ENCODE assay signal across 10 cellular contexts in genomic region chr9:77588319-77588937, GRCh38. TPM values are rescaled to one million over a fixed set of nuclear protein-coding genes. Genes with fewer than 3 reads are reported as not detected.
DNase-seq lines count a peak whose midpoint lies in the region; ATAC-seq and TF ChIP-seq lines count a peak whose summit lies in the region.
"Had no signal": no experiment of that assay in that cellular context is flagged by ENCODE, and none has a peak within 500 bp of the region (broad histone marks: within the 10 kb centered on the region; RNA-seq: fewer than 3 reads in every experiment).

No MANE protein-coding gene starts in this region.

- peaks cover 9% of the 10 kb centered on the region for H3F3A ChIP-seq in smooth muscle cell (ENCODE audit: low read depth)

- no peaks in the 10 kb centered on the region for H3K9me3 Mint-ChIP-seq in activated T-cell treated with anti-CD3 and anti-CD28 coated beads, Interleukin-2, amount 50 U/mL, for 4 hours
- H3K9me3 Mint-ChIP-seq: brain had no signal

- H4K20me1 ChIP-seq in smooth muscle cell (ENCODE audit: low read depth) = no peaks in the 10 kb centered on the region

- in situ Hi-C loops in SK-MEL-5 (cut with HindIII; ENCODE audit: low pct_unique_long_range_greater_than_20kb, low sequenced_read_pairs) = no loop called here

- no peak overlapping the region for H2AFZ ChIP-seq in smooth muscle cell (ENCODE audit: low read depth)

- TF ChIP-seq CTCF in cardiac muscle cell (IDR thresholded peaks at IDR 0.05; ENCODE audit: low read depth, low read length) (no peak), smooth muscle cell (IDR thresholded peaks at IDR 0.05; ENCODE audit: borderline replicate concordance, insufficient read depth, poor library complexity, severe bottlenecking) (no peak)

- no peaks in the 10 kb centered on the region for H3K9me3 ChIP-seq in cardiac muscle cell (ENCODE audit: low read depth)
- no peaks in the 10 kb centered on the region for H3K9me3 ChIP-seq in smooth muscle cell (replicated peaks; ENCODE audit: low read depth)

- no peak for ATAC-seq in GM19324 (IDR thresholded peaks at IDR 0.05; ENCODE audit: low FRiP score, unreplicated experiment)
- ATAC-seq in activated T-cell treated with anti-CD3 and anti-CD28 coated beads, Interleukin-2, amount 50 U/mL, for 4 hours = no peak
- ATAC-seq: sciatic nerve had no signal

- H3K36me3 ChIP-seq in cardiac muscle cell (no peaks in the 10 kb centered on the region), smooth muscle cell (ENCODE audit: low read depth) (no peaks in the 10 kb centered on the region)

- peak; percentile 58 for DNase-seq in NCI-H2029 treated with DMSO at 0.1 percent for 48 hours (lab: John Stamatoyannopoulos, UW)
- no peak for DNase-seq in NCI-H2029 (lab: John Stamatoyannopoulos, UW)
- DNase-seq in SK-MEL-5 (ENCODE audit: low read depth, low spot score) = peak; percentile 41
- DNase-seq in cardiac muscle cell (ENCODE audit: low read depth in 1 of 2, low spot score in 1 of 2) = peak; percentile 19 to 92
- DNase-seq in smooth muscle cell (lab: John Stamatoyannopoulos, UW; ENCODE audit: unreplicated experiment) = no peak
- DNase-seq in NCI-H524 treated with DMSO at 0.1 percent for 48 hours (lab: John Stamatoyannopoulos, UW) = no peak
- DNase-seq in activated T-cell treated with anti-CD3 and anti-CD28 coated beads, Interleukin-2, amount 50 U/mL, for 4 hours = no peak

- H3K4me2 ChIP-seq in smooth muscle cell = peak overlapping the region; percentile 45

- H3K27ac ChIP-seq in cardiac muscle cell (no peak overlapping the region), smooth muscle cell (ENCODE audit: low read depth) (peak overlapping the region; percentile 56)

- H3K4me1 ChIP-seq in cardiac muscle cell (ENCODE audit: low read depth) (peaks cover 4% of the 10 kb centered on the region), smooth muscle cell (ENCODE audit: low read depth) (peaks cover 6% of the 10 kb centered on the region)

- no peaks in the 10 kb centered on the region for H3K27me3 ChIP-seq in cardiac muscle cell
- no peaks in the 10 kb centered on the region for H3K27me3 ChIP-seq in smooth muscle cell (ENCODE audit: low read depth)

- no peaks in the 10 kb centered on the region for H3K79me2 ChIP-seq in smooth muscle cell (ENCODE audit: low read depth)

- H3K4me3 Mint-ChIP-seq in activated T-cell treated with anti-CD3 and anti-CD28 coated beads, Interleukin-2, amount 50 U/mL, for 4 hours = no peak overlapping the region
- H3K4me3 Mint-ChIP-seq: brain had no signal

- H3K9ac ChIP-seq in smooth muscle cell (ENCODE audit: low read depth) = no peak overlapping the region

- WGBS in smooth muscle cell (ENCODE audit: low lambda C conversion rate) = 16% methylated on average over 2 of the region's 2 CpGs

- peaks cover 2% of the 10 kb centered on the region for H3K27me3 Mint-ChIP-seq in activated T-cell treated with anti-CD3 and anti-CD28 coated beads, Interleukin-2, amount 50 U/mL, for 4 hours (ENCODE audit: low read depth)

- no peaks in the 10 kb centered on the region for H3K36me3 Mint-ChIP-seq in activated T-cell treated with anti-CD3 and anti-CD28 coated beads, Interleukin-2, amount 50 U/mL, for 4 hours (ENCODE audit: insufficient read depth)
- H3K36me3 Mint-ChIP-seq: brain had no signal

- H3K4me3 ChIP-seq in cardiac muscle cell (no peak overlapping the region), smooth muscle cell (no peak overlapping the region)

- peaks cover 2% of the 10 kb centered on the region for H3K4me1 Mint-ChIP-seq in activated T-cell treated with anti-CD3 and anti-CD28 coated beads, Interleukin-2, amount 50 U/mL, for 4 hours (ENCODE audit: low read depth)

RNA-seq across cellular contexts. Expression of gene GNA14, which starts 59.7 kb away (rescaled TPM):
- 0.05 and 0.13 TPM in 2 replicates for total RNA-seq in SK-MEL-5 (2014; rRNA removed; shearing (Covaris generic))
- 0.15 TPM in 1 of 2 replicates, not detected in the other for polyA plus RNA-seq in SK-MEL-5 (2015; cell fraction: cytosol; rRNA removed)
- 0.11 TPM in 1 of 2 replicates, not detected in the other for polyA plus RNA-seq in SK-MEL-5 (2015; cell fraction: nucleus; rRNA removed)
- 0.21 and 0.36 TPM in 2 replicates for total RNA-seq in cardiac muscle cell
- polyA plus RNA-seq in cardiac muscle cell = 0.21 and 1.2 TPM in 2 replicates
- total RNA-seq in smooth muscle cell = 10.2 and 13.0 TPM in 2 replicates
- 1.6 and 13.1 TPM in 2 replicates for polyA plus RNA-seq in smooth muscle cell
- total RNA-seq in activated T-cell treated with anti-CD3 and anti-CD28 coated beads, Interleukin-2, amount 50 U/mL, for 4 hours = under 1 TPM in 2 of 3 donors, not detected in 1; 0.11 TPM

Comparison
In these comparisons a context has a peak if more than half of its experiments do, and no peak if none do; other contexts are left out.
1. DNase-seq: peak in NCI-H2029 treated with DMSO at 0.1 percent for 48 hours (single experiment), SK-MEL-5 (single experiment) and cardiac muscle cell (2 of 2); none in NCI-H2029 (single experiment), smooth muscle cell (single experiment), NCI-H524 treated with DMSO at 0.1 percent for 48 hours (single experiment) and activated T-cell treated with anti-CD3 and anti-CD28 coated beads, Interleukin-2, amount 50 U/mL, for 4 hours (single experiment).